10 cellular contexts compared by ENCODE assay signal in genomic region chr10:67818323-67818722, GRCh38. TPM values are rescaled to one million over a fixed set of nuclear protein-coding genes. Genes with fewer than 3 reads are reported as not detected.
DNase-seq lines count a peak whose midpoint lies in the region; ATAC-seq and TF ChIP-seq lines count a peak whose summit lies in the region.
"Had no signal": no experiment of that assay in that cellular context is flagged by ENCODE, and none has a peak within 500 bp of the region (broad histone marks: within the 10 kb centered on the region; RNA-seq: fewer than 3 reads in every experiment).

No MANE protein-coding gene starts in this region.

- H3K27me3 Mint-ChIP-seq in Calu3 (ENCODE audit: unreplicated experiment) = no peaks in the 10 kb centered on the region

- DNase-seq in Calu3 (peak; percentile 65), SJSA1 (ENCODE audit: low read depth in 1 of 2, low spot score in 2 of 2) (peak in 1 of 2 experiments; percentile 80), glomerular endothelial cell (ENCODE audit: extremely low read depth, low read depth, low spot score) (peak; percentile 55), transverse colon (no peak), Peyer's patch (no peak)
- DNase-seq: stimulated activated CD4-positive, alpha-beta T cell treated with anti-CD3 and anti-CD28 coated beads, Interleukin-15, amount 100 ng/mL, for 24 hours had no signal

- WGBS in transverse colon (ENCODE audit: low coverage in 1 of 2), 2 donors = 76% methylated on average over 3 of the region's 3 CpGs

- peaks cover 39% of the 10 kb centered on the region for H3K4me1 Mint-ChIP-seq in Calu3 (ENCODE audit: low read depth, unreplicated experiment)

- H3K27ac Mint-ChIP-seq in Calu3 (ENCODE audit: unreplicated experiment) = peak overlapping the region; percentile 75

- TF ChIP-seq CTCF in Calu3 (IDR thresholded peaks at IDR 0.05; ENCODE audit: unreplicated experiment) = no peak
- no peak for TF ChIP-seq CTCF in transverse colon (IDR thresholded peaks at IDR 0.05)
- no peak for TF ChIP-seq CTCF in Peyer's patch (IDR thresholded peaks at IDR 0.05)

- H3K27me3 ChIP-seq in SJSA1 (replicated peaks) (no peaks in the 10 kb centered on the region), transverse colon (no peaks in the 10 kb centered on the region), Peyer's patch (no peaks in the 10 kb centered on the region)
- H3K27me3 ChIP-seq: upper lobe of left lung had no signal

- no peak for TF ChIP-seq EP300 in transverse colon (IDR thresholded peaks at IDR 0.05; ENCODE audit: low read depth)

- intact Hi-C loops in Calu3 (cut with micrococcal nuclease; ENCODE audit: unreplicated experiment) (loop anchor here (2.0 kb wide), 1 partner anchor 28 kb away; no protein-coding TSS in a partner anchor), transverse colon (cut with DNase I; ENCODE audit: low total_unique reads) (no loop called here)

- in situ Hi-C loops in transverse colon (cut with MboI; ENCODE audit: low pct_ligation_motif_present in 1 of 4, low pct_unique_long_range_greater_than_20kb in 1 of 4, low sequenced_read_pairs in 3 of 4) = no loop called here

- no peaks in the 10 kb centered on the region for H3K9me3 Mint-ChIP-seq in Calu3 (ENCODE audit: low read depth, unreplicated experiment)

- H3K36me3 Mint-ChIP-seq in Calu3 (ENCODE audit: insufficient read depth, unreplicated experiment) = no peaks in the 10 kb centered on the region

- H3K4me1 ChIP-seq in SJSA1 (replicated peaks) (peaks cover 50% of the 10 kb centered on the region), transverse colon (peaks cover 0 to 6% (median 2%) of the 10 kb centered on the region in 4 donors), Peyer's patch (no peaks in the 10 kb centered on the region)
- H3K4me1 ChIP-seq: upper lobe of left lung had no signal

- ATAC-seq in HG03571 (IDR thresholded peaks at IDR 0.05; ENCODE audit: unreplicated experiment) (peak; percentile 58), HG03520 (IDR thresholded peaks at IDR 0.05; ENCODE audit: unreplicated experiment) (no peak), HG03025 (IDR thresholded peaks at IDR 0.05; ENCODE audit: low FRiP score, unreplicated experiment) (no peak)

- H3K4me3 Mint-ChIP-seq in Calu3 (ENCODE audit: low read depth, unreplicated experiment) = no peak overlapping the region

- TF ChIP-seq POLR2A in transverse colon (IDR thresholded peaks at IDR 0.05) (no peak), Peyer's patch (IDR thresholded peaks at IDR 0.05) (no peak)

- CTCF ChIA-PET in Calu3 (lab: Charles Lee) = interaction anchor here (0.7 kb wide), 2 partner anchors 37 to 976 kb away, joined by 3 read pairs; no protein-coding TSS in a partner anchor

- no peaks in the 10 kb centered on the region for H3K36me3 ChIP-seq in SJSA1
- no peaks in the 10 kb centered on the region for H3K36me3 ChIP-seq in transverse colon
- no peaks in the 10 kb centered on the region for H3K36me3 ChIP-seq in Peyer's patch
- H3K36me3 ChIP-seq: upper lobe of left lung had no signal

- H3K27ac ChIP-seq in SJSA1 (peak overlapping the region; percentile 75), transverse colon (no peak overlapping the region), Peyer's patch (no peak overlapping the region)
- H3K27ac ChIP-seq: upper lobe of left lung had no signal

- H3K9me3 ChIP-seq in SJSA1 (replicated peaks) (no peaks in the 10 kb centered on the region), transverse colon (no peaks in the 10 kb centered on the region), Peyer's patch (no peaks in the 10 kb centered on the region)
- H3K9me3 ChIP-seq: upper lobe of left lung had no signal

- BruUV-seq in Calu3 (replicated peaks; lab: Mats Ljungman, UMichigan) = no TSS peak

- H3K4me3 ChIP-seq in SJSA1 (no peak overlapping the region), transverse colon (no peak overlapping the region), Peyer's patch (no peak overlapping the region)
- H3K4me3 ChIP-seq: upper lobe of left lung had no signal

RNA-seq across cellular contexts. Expression of gene DNAJC12, which starts 19.7 kb away (rescaled TPM):
- total RNA-seq in Calu3 (2022) (0.80 and 1.1 TPM in 2 replicates), glomerular endothelial cell (1.9 and 2.0 TPM in 2 replicates), transverse colon (1 to 10 TPM; 2.0 to 8.7 (median 4.4) TPM), Peyer's patch (1 to 10 TPM in 3 of 4 donors, not detected in 1; 1.8 to 3.3 (median 1.9) TPM)
- 0.88 and 1.1 TPM in 2 replicates for total RNA-seq in SJSA1 (2014; rRNA removed; shearing (Covaris generic))

Comparison
In these comparisons a context has a peak if more than half of its experiments do, and no peak if none do; other contexts are left out.
1. DNase-seq: peak in Calu3 (single experiment) and glomerular endothelial cell (single experiment); none in transverse colon (single experiment) and Peyer's patch (0 of 3).